Comparison of ENCODE assay signal across 8 cellular contexts in the genomic region with DNA sequence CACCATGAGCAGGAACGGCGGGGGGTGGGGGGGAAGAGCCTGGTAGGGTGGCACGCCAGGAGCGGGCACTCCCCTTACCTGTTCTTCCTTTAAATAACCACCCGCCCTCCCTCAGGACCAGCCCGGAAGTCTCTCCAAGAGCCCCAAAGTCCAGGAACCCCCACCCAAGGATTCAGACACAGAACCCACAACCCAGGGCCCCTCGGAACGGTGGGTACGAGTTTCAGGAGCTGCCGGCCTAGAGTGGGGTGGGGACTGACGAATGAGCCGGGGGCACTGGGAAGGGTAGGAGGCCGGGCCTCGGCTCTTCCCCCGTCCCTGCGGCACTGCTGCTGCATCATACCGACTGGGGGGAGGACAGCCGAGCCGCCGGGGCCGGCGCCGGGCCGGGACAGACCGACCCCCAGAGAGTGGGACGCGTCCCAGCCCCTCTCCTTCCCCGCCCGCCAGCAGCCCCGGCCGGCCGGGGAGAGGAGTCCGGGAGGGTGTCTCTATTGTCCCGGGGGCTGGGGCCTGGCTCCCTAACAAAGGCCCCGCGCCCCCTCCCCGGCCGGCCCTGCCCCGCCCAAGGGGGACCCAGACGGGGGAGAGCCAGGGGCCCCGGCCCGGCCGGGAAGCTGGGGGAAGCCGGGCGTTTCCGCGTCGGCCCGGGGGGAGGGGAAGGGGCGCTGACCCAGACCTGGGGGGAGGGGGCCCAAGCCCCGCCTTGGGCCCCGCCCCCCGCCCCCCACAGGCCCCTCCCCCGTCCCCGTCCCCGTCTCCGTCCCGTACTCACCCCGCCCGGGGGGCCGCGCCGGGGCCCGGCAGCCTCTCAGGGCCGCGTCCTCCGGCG. TPM values are rescaled to one million over a fixed set of nuclear protein-coding genes. Genes with fewer than 3 reads are reported as not detected.
A peak's percentile ranks its signal among the peaks of the same experiment; 100 is the strongest.
DNase-seq lines count a peak whose midpoint lies in the region; ATAC-seq and TF ChIP-seq lines count a peak whose summit lies in the region.

No MANE protein-coding gene starts in this region.

- H4K20me1 ChIP-seq in OCI-LY3 (ENCODE audit: insufficient read depth, low read length): no peaks in the 10 kb centered on the region

- H3K9ac ChIP-seq in OCI-LY3 (ENCODE audit: low read length): peak overlapping the region; percentile 97

- H3K9me3 ChIP-seq in OCI-LY3 (ENCODE audit: insufficient read depth, low read length): no peaks in the 10 kb centered on the region
- H3K9me3 ChIP-seq in upper lobe of right lung: no peaks in the 10 kb centered on the region

- H3K36me3 Mint-ChIP-seq in naive B cell: no peaks in the 10 kb centered on the region

- H3K4me1 ChIP-seq in OCI-LY3 (ENCODE audit: low read length) (peaks cover 19% of the 10 kb centered on the region), upper lobe of right lung (peaks cover 23% of the 10 kb centered on the region)

- H3K27me3 Mint-ChIP-seq in naive B cell: no peaks in the 10 kb centered on the region

- H3K4me3 ChIP-seq in OCI-LY3 (ENCODE audit: low read length): peak overlapping the region; percentile 96
- H3K4me3 ChIP-seq in upper lobe of right lung: peak overlapping the region; percentile 95

- intact Hi-C loops in upper lobe of right lung (cut with DNase I): no loop called here

- H3K4me3 Mint-ChIP-seq in naive B cell: peak overlapping the region; percentile 85 to 94 (median 91)

- H3K4me2 ChIP-seq in OCI-LY3 (ENCODE audit: low read length): peak overlapping the region; percentile 95

- H3K36me3 ChIP-seq in OCI-LY3 (replicated peaks; ENCODE audit: low read depth, low read length): peaks cover 26% of the 10 kb centered on the region
- H3K36me3 ChIP-seq in upper lobe of right lung: peaks cover 37% of the 10 kb centered on the region

- no peaks in the 10 kb centered on the region for H3K9me3 Mint-ChIP-seq in naive B cell

- no peaks in the 10 kb centered on the region for H3K27me3 ChIP-seq in OCI-LY3 (ENCODE audit: low read depth, low read length)
- H3K27me3 ChIP-seq in upper lobe of right lung: no peaks in the 10 kb centered on the region

- ATAC-seq in HG02981 (IDR thresholded peaks at IDR 0.05; ENCODE audit: unreplicated experiment): peak; percentile 27
- ATAC-seq in naive B cell (ENCODE audit: low read depth in 2 of 2): peak; percentile 15 to 17
- peak; percentile 43 for ATAC-seq in upper lobe of right lung

- DNase-seq in SKM-1 treated with dmso at 0.1 percent for 144 hours (lab: John Stamatoyannopoulos, UW; ENCODE audit: unreplicated experiment): peak; percentile 33
- no peak for DNase-seq in SKM-1 (lab: John Stamatoyannopoulos, UW; ENCODE audit: unreplicated experiment)
- DNase-seq in activated T-helper 1 cell treated with Interleukin-2 at 50 U/mL for 16 hours (ENCODE audit: low read depth): peak; percentile 47
- DNase-seq in fibroblast of gingiva (ENCODE audit: low read depth): peak; percentile 53
- peak; percentile 67 for DNase-seq in naive B cell
- DNase-seq in upper lobe of right lung: peak; percentile 87

- H3K4me1 Mint-ChIP-seq in naive B cell: peaks cover 48 to 59% (median 52%) of the 10 kb centered on the region in 3 donors

- no peak for TF ChIP-seq CTCF in OCI-LY3 (IDR thresholded peaks at IDR 0.05; ENCODE audit: low read depth, low read length)
- TF ChIP-seq CTCF in upper lobe of right lung (IDR thresholded peaks at IDR 0.05): no peak

- peak overlapping the region; percentile 71 to 95 (median 90) for H3K27ac Mint-ChIP-seq in naive B cell

- peak overlapping the region; percentile 91 for H3K27ac ChIP-seq in OCI-LY3 (ENCODE audit: low read length)
- H3K27ac ChIP-seq in upper lobe of right lung: peak overlapping the region; percentile 97

- H2AFZ ChIP-seq in OCI-LY3 (ENCODE audit: low read depth, low read length): no peak overlapping the region

- peaks cover 28% of the 10 kb centered on the region for H3K79me2 ChIP-seq in OCI-LY3 (ENCODE audit: low read length)

RNA-seq across cellular contexts. Expression of gene ATXN7L3, which starts 0.7 kb away (rescaled TPM):
- 10 to 100 TPM in 3 of 6 donors, 1 to 10 TPM in 3; 6.6 to 14.4 (median 9.4) TPM for polyA plus RNA-seq in naive B cell (ENCODE audit: low read depth in 6 of 6)
- total RNA-seq in upper lobe of right lung: 65.0 TPM

RNA-seq across cellular contexts. Expression of gene TMUB2, which starts 12.2 kb away (rescaled TPM):
- 10 to 100 TPM; 39.7 to 69.9 (median 44.8) TPM for polyA plus RNA-seq in naive B cell (ENCODE audit: low read depth in 6 of 6)
- total RNA-seq in upper lobe of right lung: 38.8 TPM

RNA-seq across cellular contexts. Expression of gene UBTF, which starts 20.5 kb away (rescaled TPM):
- 10 to 100 TPM; 20.2 to 77.3 (median 43.0) TPM for polyA plus RNA-seq in naive B cell (ENCODE audit: low read depth in 6 of 6)
- 62.6 TPM for total RNA-seq in upper lobe of right lung

RNA-seq across cellular contexts. Expression of gene ASB16, which starts 28.4 kb away (rescaled TPM):
- under 1 TPM in 4 of 6 donors, not detected in 2; 0.19 to 0.43 (median 0.31) TPM for polyA plus RNA-seq in naive B cell (ENCODE audit: low read depth in 6 of 6)
- total RNA-seq in upper lobe of right lung: not detected

RNA-seq across cellular contexts. Expression of gene HROB, which starts 57.2 kb away (rescaled TPM):
- polyA plus RNA-seq in naive B cell (ENCODE audit: low read depth in 6 of 6): 1 to 10 TPM in 3 of 6 donors, under 1 TPM in 2, not detected in 1; 0.63 to 1.4 (median 1.2) TPM
- 0.35 TPM for total RNA-seq in upper lobe of right lung
